ENCODE assay signal across 14 cellular contexts in the genomic region with DNA sequence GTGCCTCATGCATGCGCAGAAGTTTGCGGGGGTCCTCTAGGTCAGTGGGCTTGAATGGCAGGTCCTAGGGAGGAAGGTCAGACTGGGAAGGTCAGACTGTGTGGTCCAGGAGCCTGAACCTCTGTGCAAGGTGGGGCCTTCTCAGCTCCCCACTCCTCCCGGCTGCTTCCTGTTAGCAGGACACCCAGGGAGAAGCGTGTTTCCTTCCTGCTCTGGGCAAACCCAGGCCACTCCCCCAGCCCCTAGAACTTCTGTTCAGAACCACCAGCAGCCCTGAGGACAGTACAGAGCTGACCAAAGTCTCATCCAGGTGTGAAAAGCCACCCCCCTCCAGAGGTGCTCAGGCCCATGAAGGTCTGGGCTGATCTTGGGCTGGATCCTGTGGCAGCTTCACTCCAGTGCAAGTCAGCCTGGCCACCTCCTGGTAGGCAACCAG.
"Had no signal": no experiment of that assay in that cellular context is flagged by ENCODE, and none has a peak within 500 bp of the region (broad histone marks: within the 10 kb centered on the region; RNA-seq: fewer than 3 reads in every experiment).

No MANE protein-coding gene starts in this region.

- H3K36me3 ChIP-seq: gastrocnemius medialis had no signal

- H3K27ac ChIP-seq: gastrocnemius medialis, psoas muscle, SK-N-MC had no signal

- H3K9me3 ChIP-seq: gastrocnemius medialis, psoas muscle had no signal

- ATAC-seq: activated CD8-positive, alpha-beta T cell treated with anti-CD3 and anti-CD28 coated beads for 36 hours; gastrocnemius medialis; psoas muscle; sciatic nerve had no signal

- FAIRE-seq: islet of Langerhans had no signal

- H3K27me3 ChIP-seq: gastrocnemius medialis had no signal

- H3K4me3 ChIP-seq: gastrocnemius medialis, psoas muscle, SK-N-MC had no signal

- DNase-seq: activated B cell treated with CpG ODN at 0.5 μM for 24 hours; activated CD4-positive, alpha-beta T cell treated with anti-CD3 and anti-CD28 coated beads for 48 hours; activated CD8-positive, alpha-beta T cell treated with anti-CD3 and anti-CD28 coated beads for 36 hours; activated gamma-delta T cell treated with Interleukin-2 at 50 U/mL for 16 hours; activated T-cell treated with anti-CD3 and anti-CD28 coated beads, Interleukin-2, amount 50 U/mL, for 48 hours; dermis blood vessel endothelial cell; gastrocnemius medialis; nephron progenitor cell; psoas muscle; stimulated activated CD4-positive, alpha-beta T cell treated with anti-CD3 and anti-CD28 coated beads, Interleukin-1b, Interleukin-23, amount 100 ng/mL, for 48 hours; T-helper 1 cell had no signal
